Comparison of ENCODE assay signal across 8 cellular contexts in the genomic region with DNA sequence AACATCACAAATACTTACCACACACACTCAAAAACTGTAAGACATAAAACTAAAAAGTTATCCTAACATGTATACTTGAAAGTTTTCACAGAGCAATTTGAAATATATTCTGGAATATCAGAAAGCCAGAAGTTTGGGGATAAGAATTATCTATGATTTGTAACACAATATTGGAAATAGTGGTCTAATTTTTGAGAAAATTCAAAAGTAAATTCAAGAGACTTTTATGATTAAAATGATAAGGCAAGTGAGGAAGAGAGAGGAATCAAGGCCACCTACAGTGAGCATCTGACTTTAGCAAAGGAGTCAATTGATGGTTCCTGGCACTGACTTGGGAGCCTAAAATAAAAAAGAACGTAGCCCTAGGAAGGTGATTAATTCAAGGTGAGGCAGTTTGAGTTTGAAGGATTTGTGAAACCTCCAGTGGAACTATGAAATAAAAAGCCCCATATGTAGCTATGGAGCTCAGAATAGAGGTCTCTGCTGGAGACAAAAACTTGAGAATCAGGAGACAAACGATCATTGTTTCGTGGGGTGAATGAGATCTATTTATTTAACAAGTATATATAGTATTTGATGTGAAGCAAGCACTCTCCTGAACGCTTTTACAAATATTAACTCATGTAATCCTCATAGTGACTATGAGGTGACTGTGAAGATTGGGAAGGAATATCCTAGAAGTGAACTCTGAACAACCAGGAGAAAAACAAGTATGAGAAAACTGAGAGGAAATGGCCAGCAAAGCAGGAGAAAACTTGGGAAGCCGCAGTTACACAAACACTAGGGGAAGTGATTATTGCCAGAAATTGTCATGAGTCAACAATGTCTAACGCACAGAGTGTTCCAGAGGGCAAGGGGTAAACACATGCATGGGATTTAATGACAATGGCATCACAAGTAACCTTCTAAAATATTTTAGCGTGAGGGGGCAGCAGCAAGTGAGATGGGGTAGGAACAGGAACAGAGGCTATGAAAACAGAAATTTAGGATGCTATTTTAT. TPM values are rescaled to one million over a fixed set of nuclear protein-coding genes. Genes with fewer than 3 reads are reported as not detected.
DNase-seq lines count a peak whose midpoint lies in the region; ATAC-seq, FAIRE-seq and TF ChIP-seq lines count a peak whose summit lies in the region.

No MANE protein-coding gene starts in this region.

- in situ Hi-C loops in brain microvascular endothelial cell (cut with HindIII; ENCODE audit: low pct_ligation_motif_present, low sequenced_read_pairs): no loop called here

- peak overlapping the region; percentile 62 for H3K9ac ChIP-seq in HCT116 (ENCODE audit: low read length)
- peak overlapping the region; percentile 7 to 60 for H3K9ac ChIP-seq in kidney (ENCODE audit: low read length in 2 of 2)
- H3K9ac ChIP-seq in subcutaneous abdominal adipose tissue (ENCODE audit: low read length in 5 of 5): peak overlapping the region in 1 of 5 donors; percentile 17

- no peaks in the 10 kb centered on the region for H3K9me3 ChIP-seq in HCT116 (ENCODE audit: control insufficient read depth in 1 of 2, insufficient read depth in 1 of 2, low read depth in 1 of 2, low read length in 2 of 2)
- no peaks in the 10 kb centered on the region for H3K9me3 ChIP-seq in kidney (ENCODE audit: control insufficient read depth in 1 of 2, low read length in 2 of 2)
- no peaks in the 10 kb centered on the region for H3K9me3 ChIP-seq in subcutaneous abdominal adipose tissue (ENCODE audit: control insufficient read depth in 5 of 5, low read length in 5 of 5)

- intact Hi-C loops in HCT116 (cut with micrococcal nuclease) (loop anchor here (5.0 kb wide), 1 partner anchor 756 kb away; no protein-coding TSS in a partner anchor), kidney (cut with DNase I) (no loop called here)

- no peaks in the 10 kb centered on the region for H4K20me1 ChIP-seq in HCT116 (ENCODE audit: insufficient read depth)

- peak; percentile 75 for FAIRE-seq in kidney (lab: Jason Lieb, UNC)

- H3K27me3 ChIP-seq in HCT116 (ENCODE audit: insufficient read depth, low read length) (no peaks in the 10 kb centered on the region), brain microvascular endothelial cell (replicated peaks) (no peaks in the 10 kb centered on the region), subcutaneous abdominal adipose tissue (ENCODE audit: control insufficient read depth in 5 of 5, insufficient read depth in 4 of 5, low read length in 5 of 5) (no peaks in the 10 kb centered on the region)

- BruUV-seq in HCT116 (replicated peaks; lab: Mats Ljungman, UMichigan): TSS peak; percentile 46

- H3K36me3 ChIP-seq in HCT116 (ENCODE audit: control insufficient read depth in 1 of 2, insufficient read depth in 2 of 2, low read length in 2 of 2) (no peaks in the 10 kb centered on the region), brain microvascular endothelial cell (replicated peaks) (peaks cover 26% of the 10 kb centered on the region), kidney (ENCODE audit: control insufficient read depth in 1 of 2, insufficient read depth in 2 of 2, low read length in 2 of 2) (no peaks in the 10 kb centered on the region), subcutaneous abdominal adipose tissue (ENCODE audit: control insufficient read depth in 5 of 5, insufficient read depth in 5 of 5, low read length in 5 of 5) (no peaks in the 10 kb centered on the region)

- CTCF ChIA-PET in HCT116 (lab: Charles Lee): interaction anchor here (1.7 kb wide), 1 partner anchor 40 kb away, joined by 6 read pairs; no protein-coding TSS in a partner anchor

- TF ChIP-seq RAD21 in HCT116 (IDR thresholded peaks at IDR 0.05; ENCODE audit: low read depth): peak; percentile 12; the same call in 1 of the 2 replicates

- POLR2A ChIA-PET in HCT116 (lab: Charles Lee): no interaction called here

- no peaks in the 10 kb centered on the region for H3K9me2 ChIP-seq in HCT116 (ENCODE audit: insufficient read depth)

- no peak for TF ChIP-seq POLR2A in HCT116 (IDR thresholded peaks at IDR 0.05; ENCODE audit: borderline replicate concordance, extremely low read depth, insufficient read depth, insufficient read length)

- peak overlapping the region; percentile 17 to 36 for H3K4me3 ChIP-seq in HCT116 (replicated peaks in 1 of 2; ENCODE audit: low read depth in 1 of 2, low read length in 2 of 2)
- H3K4me3 ChIP-seq in brain microvascular endothelial cell (ENCODE audit: low read depth, low read length): peak overlapping the region; percentile 10
- peak overlapping the region; percentile 11 to 38 for H3K4me3 ChIP-seq in kidney (ENCODE audit: low read length in 2 of 2)
- peak overlapping the region in 1 of 5 donors; percentile 18 for H3K4me3 ChIP-seq in subcutaneous abdominal adipose tissue (ENCODE audit: low read depth in 1 of 5, low read length in 5 of 5)

- peaks cover 50 to 72% of the 10 kb centered on the region in 2 experiments for H3K4me1 ChIP-seq in HCT116 (ENCODE audit: control insufficient read depth in 1 of 2, insufficient read depth in 2 of 2, low read length in 2 of 2)
- H3K4me1 ChIP-seq in kidney (ENCODE audit: control insufficient read depth in 1 of 2, insufficient read depth in 1 of 2, low read depth in 1 of 2, low read length in 2 of 2): peaks cover 0 to 9% of the 10 kb centered on the region in 2 donors
- peaks cover 1 to 12% (median 8%) of the 10 kb centered on the region in 5 donors for H3K4me1 ChIP-seq in subcutaneous abdominal adipose tissue (ENCODE audit: control insufficient read depth in 5 of 5, insufficient read depth in 5 of 5, low read length in 5 of 5)

- DNase-seq in HCT116 (ENCODE audit: low read depth, low spot score) (peak; percentile 74), brain microvascular endothelial cell (peak; percentile 95), kidney (no peak), globus pallidus (ENCODE audit: low spot score) (no peak), SIG-M5 treated with dmso at 0.1 percent for 504 hours (lab: John Stamatoyannopoulos, UW; ENCODE audit: unreplicated experiment) (no peak)
- DNase-seq in stimulated activated CD4-positive, alpha-beta T cell treated with anti-CD3 and anti-CD28 coated beads, Interleukin-4, amount 100 ng/mL, for 1 hour: no peak

- peak; percentile 57 for ATAC-seq in HCT116
- no peak for ATAC-seq in GM21390 (IDR thresholded peaks at IDR 0.05; ENCODE audit: unreplicated experiment)

- H2AFZ ChIP-seq in HCT116 (ENCODE audit: low read depth, low read length, poor library complexity, severe bottlenecking): peak overlapping the region; percentile 52

- no peaks in the 10 kb centered on the region; the same call in 1 of the 2 replicates for H3K79me2 ChIP-seq in HCT116 (ENCODE audit: insufficient read depth, low read length)

- peak overlapping the region; percentile 93 for H3K27ac ChIP-seq in HCT116 (ENCODE audit: low read depth, low read length)
- H3K27ac ChIP-seq in brain microvascular endothelial cell: peak overlapping the region; percentile 99
- peak overlapping the region; percentile 54 to 86 for H3K27ac ChIP-seq in kidney (ENCODE audit: low read depth in 2 of 2, low read length in 2 of 2)
- peak overlapping the region; percentile 64 for H3K27ac ChIP-seq in subcutaneous abdominal adipose tissue (ENCODE audit: low read depth, low read length)

- no peak for TF ChIP-seq CTCF in HCT116 (IDR thresholded peaks at IDR 0.05 in 2 of 3, conservative IDR thresholded peaks at IDR 0.05 in 1 of 3; ENCODE audit: borderline replicate concordance in 1 of 3, insufficient read depth in 1 of 3, low read depth in 2 of 3, low read length in 2 of 3)
- no peak for TF ChIP-seq CTCF in brain microvascular endothelial cell (IDR thresholded peaks at IDR 0.05; ENCODE audit: low read depth, low read length, missing control alignments)
- TF ChIP-seq CTCF in kidney (IDR thresholded peaks at IDR 0.05; ENCODE audit: borderline replicate concordance, extremely low read depth, insufficient read depth): no peak

- H3K4me2 ChIP-seq in HCT116 (ENCODE audit: low read length): peak overlapping the region; percentile 77

- RAD21 ChIA-PET in HCT116 (lab: Charles Lee; ENCODE audit: low non-redundant PET in 1 of 2, low total read pairs in 2 of 2, uncharacterized antibody in 2 of 2, unreplicated experiment in 2 of 2): no interaction called here

TF ChIP-seq in HCT116, 20 proteins besides CTCF, POLR2A, EP300 and RAD21 (continues in another document):
- TF ChIP-seq POLR2AphosphoS5 (IDR thresholded peaks at IDR 0.05; ENCODE audit: low read depth, low read length) (peak; percentile 54), JUND (IDR thresholded peaks at IDR 0.05) (peak; percentile 66)
- TF ChIP-seq, protein P1, sequence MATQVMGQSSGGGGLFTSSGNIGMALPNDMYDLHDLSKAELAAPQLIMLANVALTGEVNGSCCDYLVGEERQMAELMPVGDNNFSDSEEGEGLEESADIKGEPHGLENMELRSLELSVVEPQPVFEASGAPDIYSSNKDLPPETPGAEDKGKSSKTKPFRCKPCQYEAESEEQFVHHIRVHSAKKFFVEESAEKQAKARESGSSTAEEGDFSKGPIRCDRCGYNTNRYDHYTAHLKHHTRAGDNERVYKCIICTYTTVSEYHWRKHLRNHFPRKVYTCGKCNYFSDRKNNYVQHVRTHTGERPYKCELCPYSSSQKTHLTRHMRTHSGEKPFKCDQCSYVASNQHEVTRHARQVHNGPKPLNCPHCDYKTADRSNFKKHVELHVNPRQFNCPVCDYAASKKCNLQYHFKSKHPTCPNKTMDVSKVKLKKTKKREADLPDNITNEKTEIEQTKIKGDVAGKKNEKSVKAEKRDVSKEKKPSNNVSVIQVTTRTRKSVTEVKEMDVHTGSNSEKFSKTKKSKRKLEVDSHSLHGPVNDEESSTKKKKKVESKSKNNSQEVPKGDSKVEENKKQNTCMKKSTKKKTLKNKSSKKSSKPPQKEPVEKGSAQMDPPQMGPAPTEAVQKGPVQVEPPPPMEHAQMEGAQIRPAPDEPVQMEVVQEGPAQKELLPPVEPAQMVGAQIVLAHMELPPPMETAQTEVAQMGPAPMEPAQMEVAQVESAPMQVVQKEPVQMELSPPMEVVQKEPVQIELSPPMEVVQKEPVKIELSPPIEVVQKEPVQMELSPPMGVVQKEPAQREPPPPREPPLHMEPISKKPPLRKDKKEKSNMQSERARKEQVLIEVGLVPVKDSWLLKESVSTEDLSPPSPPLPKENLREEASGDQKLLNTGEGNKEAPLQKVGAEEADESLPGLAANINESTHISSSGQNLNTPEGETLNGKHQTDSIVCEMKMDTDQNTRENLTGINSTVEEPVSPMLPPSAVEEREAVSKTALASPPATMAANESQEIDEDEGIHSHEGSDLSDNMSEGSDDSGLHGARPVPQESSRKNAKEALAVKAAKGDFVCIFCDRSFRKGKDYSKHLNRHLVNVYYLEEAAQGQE (IDR thresholded peaks at IDR 0.05; ENCODE audit: low read depth): no peak

RNA-seq across cellular contexts. Expression of a gene that starts 12.8 kb away (rescaled TPM):
- total RNA-seq in HCT116 (2021; ENCODE audit: unreplicated experiment): 29.1 TPM
- polyA plus RNA-seq in HCT116 (2012): 6.9 and 8.7 TPM in 2 replicates
- 266 TPM for total RNA-seq in kidney
- polyA plus RNA-seq in kidney (ENCODE audit: insufficient read depth, low read depth, low replicate concordance): 26.2 TPM

Comparison
In these comparisons a context has a peak if more than half of its experiments do, and no peak if none do; other contexts are left out.
1. DNase-seq: peak in HCT116 (single experiment) and brain microvascular endothelial cell (single experiment); none in kidney (single experiment), stimulated activated CD4-positive, alpha-beta T cell treated with anti-CD3 and anti-CD28 coated beads, Interleukin-4, amount 100 ng/mL, for 1 hour (single experiment), globus pallidus (single experiment) and SIG-M5 treated with dmso at 0.1 percent for 504 hours (single experiment).
2. Peak in every context shown above with its lines, with median percentiles within 50 percentile points of each other: H3K27ac ChIP-seq.